Comparison of ENCODE assay signal across 8 cellular contexts in the genomic region with DNA sequence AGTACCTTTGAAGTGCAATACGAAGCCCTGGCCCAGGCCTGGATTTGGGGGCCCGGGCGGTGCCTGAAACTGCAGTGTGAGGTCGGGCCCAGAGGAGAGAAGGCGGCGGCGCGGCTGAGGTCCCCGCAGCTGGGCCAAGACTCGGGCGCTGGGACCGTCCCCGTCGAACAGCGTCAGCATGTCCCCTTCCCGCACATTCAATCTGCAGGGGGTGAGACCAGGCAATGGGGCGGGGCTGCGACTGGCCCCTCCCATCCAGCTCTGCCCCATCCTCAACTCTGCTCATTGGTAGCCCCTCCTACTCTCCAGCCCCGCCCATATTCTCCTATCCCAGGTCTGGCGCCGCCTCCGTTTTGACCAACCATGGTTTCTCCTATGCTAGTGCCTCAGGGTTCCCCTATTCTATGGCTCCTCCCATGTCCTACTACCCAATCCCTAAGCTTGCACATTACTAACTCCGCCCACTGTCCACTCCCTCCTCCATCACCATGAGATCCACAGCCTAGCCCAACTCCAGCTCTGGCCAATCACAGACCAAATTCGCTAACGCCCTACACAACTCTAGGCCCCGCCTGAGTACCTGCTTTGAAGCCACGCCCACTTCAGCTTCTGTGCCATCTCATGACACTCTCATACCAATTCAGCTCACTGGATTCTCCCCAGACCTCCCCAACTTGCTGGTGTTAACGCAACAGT.
DNase-seq lines count a peak whose midpoint lies in the region; ATAC-seq and TF ChIP-seq lines count a peak whose summit lies in the region.

No MANE protein-coding gene starts in this region.

- H3K9ac ChIP-seq in ES-I3 (ENCODE audit: low read depth, low read length): peak overlapping the region; percentile 62; the same call in 1 of the 2 replicates

- DNase-seq in NB4 (ENCODE audit: low read depth) (peak; percentile 70), iPS-NIHi7 (ENCODE audit: extremely low spot score) (peak; percentile 99), NCI-H1694 (lab: John Stamatoyannopoulos, UW) (no peak), DMS114 treated with DMSO at 0.1 percent for 48 hours (lab: John Stamatoyannopoulos, UW; ENCODE audit: unreplicated experiment) (no peak)
- peak; percentile 20 for DNase-seq in activated T-helper 9 cell treated with anti-CD3 and anti-CD28 coated beads, Interleukin-2, amount 50 U/mL, for 16 hours (ENCODE audit: low read depth)
- DNase-seq in stimulated activated naive CD4-positive, alpha-beta T cell (lab: John Stamatoyannopoulos, UW): peak in 5 of 6 experiments; percentile 15 to 43 (median 25)

- no peaks in the 10 kb centered on the region; the same call in 1 of the 2 replicates for H3K4me1 ChIP-seq in ES-I3 (ENCODE audit: insufficient read depth, low read length)

- no peak for TF ChIP-seq CTCF in NB4 (IDR thresholded peaks at IDR 0.05; ENCODE audit: low read depth, low read length)

- TF ChIP-seq POLR2A in NB4 (IDR thresholded peaks at IDR 0.05; ENCODE audit: extremely low read depth, insufficient read length): no peak

- ATAC-seq in GM19023 (IDR thresholded peaks at IDR 0.05; ENCODE audit: unreplicated experiment): no peak

- no peaks in the 10 kb centered on the region for H3K9me3 ChIP-seq in ES-I3 (ENCODE audit: control insufficient read depth, insufficient read depth, low read length)

- H3K36me3 ChIP-seq in ES-I3 (ENCODE audit: insufficient read depth, low read length): no peaks in the 10 kb centered on the region

- no peak overlapping the region for H3K4me3 ChIP-seq in NB4 (ENCODE audit: low read depth, low read length)

Comparison
In these comparisons a context has a peak if more than half of its experiments do, and no peak if none do; other contexts are left out.
1. DNase-seq: peak in NB4 (single experiment), activated T-helper 9 cell treated with anti-CD3 and anti-CD28 coated beads, Interleukin-2, amount 50 U/mL, for 16 hours (single experiment), iPS-NIHi7 (single experiment) and stimulated activated naive CD4-positive, alpha-beta T cell (5 of 6); none in NCI-H1694 (single experiment) and DMS114 treated with DMSO at 0.1 percent for 48 hours (single experiment).